11 cellular contexts compared by ENCODE assay signal in genomic region chr15:101547737-101548136, GRCh38. TPM values are rescaled to one million over a fixed set of nuclear protein-coding genes. Genes with fewer than 3 reads are reported as not detected.
"Had no signal": no experiment of that assay in that cellular context is flagged by ENCODE, and none has a peak within 500 bp of the region (broad histone marks: within the 10 kb centered on the region; RNA-seq: fewer than 3 reads in every experiment).

No MANE protein-coding gene starts in this region.

- H3K9ac ChIP-seq: GM23248 had no signal

- H3K36me3 ChIP-seq: HAP-1 had no signal

- H3K4me3 ChIP-seq: GM23248, HAP-1 had no signal

- H3K27ac ChIP-seq: GM23248, HL-60 had no signal

- H3K4me1 ChIP-seq: HAP-1 had no signal

- DNase-seq: GM23248, GOT3, H7, HFFc6, Kasumi-1, KG1 had no signal

- FAIRE-seq: HepG2 had no signal

- ATAC-seq: HCT116, HepG2 had no signal

- H2AFZ ChIP-seq: GM23248 had no signal

RNA-seq across cellular contexts. Expression of gene PCSK6, which starts 58.2 kb away (rescaled TPM):
- total RNA-seq: GM23248, H4, HFFc6 had no signal
